In genomic region chr4:25807101-25807728, GRCh38 we compare ENCODE assay signal across 19 cellular contexts. TPM values are rescaled to one million over a fixed set of nuclear protein-coding genes. Genes with fewer than 3 reads are reported as not detected.
DNase-seq lines count a peak whose midpoint lies in the region; ATAC-seq, FAIRE-seq and TF ChIP-seq lines count a peak whose summit lies in the region.
"Had no signal": no experiment of that assay in that cellular context is flagged by ENCODE, and none has a peak within 500 bp of the region (broad histone marks: within the 10 kb centered on the region; RNA-seq: fewer than 3 reads in every experiment).

No MANE protein-coding gene starts in this region.

- peaks cover 5% of the 10 kb centered on the region for H3K27me3 Mint-ChIP-seq in GM23338 (ENCODE audit: insufficient read depth, low read depth, poor library complexity)
- H3K27me3 Mint-ChIP-seq: CD4-positive, CD25-positive, alpha-beta regulatory T cell had no signal

- H3K4me3 ChIP-seq in GM23338 (0 out of 2 replicates have a peak overlapping the region, but pooled peaks have one; percentile 2), body of pancreas (no peak overlapping the region), iPS-20b (ENCODE audit: low read length) (0 out of 2 replicates have a peak overlapping the region, but pooled peaks have one; percentile 2), kidney (ENCODE audit: low read length in 2 of 2) (no peak overlapping the region)

- H2AFZ ChIP-seq in GM23338: no peak overlapping the region

- H3K27me3 ChIP-seq in GM23338 (ENCODE audit: insufficient read depth) (peaks cover 4% of the 10 kb centered on the region; the same call in 1 of the 2 replicates), body of pancreas (no peaks in the 10 kb centered on the region), iPS-20b (ENCODE audit: insufficient read depth, low read length) (peaks cover 11% of the 10 kb centered on the region)

- H3K79me2 ChIP-seq in GM23338 (replicated peaks; ENCODE audit: insufficient read depth): no peaks in the 10 kb centered on the region

- peaks cover 5% of the 10 kb centered on the region; the same call in 1 of the 2 replicates for H4K20me1 ChIP-seq in GM23338 (replicated peaks; ENCODE audit: insufficient read depth)

- peaks cover 51% of the 10 kb centered on the region for H3K36me3 Mint-ChIP-seq in GM23338 (ENCODE audit: low read depth)

- H3K9me3 ChIP-seq in body of pancreas: no peaks in the 10 kb centered on the region
- H3K9me3 ChIP-seq in iPS-20b (ENCODE audit: insufficient read depth, low read depth, low read length): no peaks in the 10 kb centered on the region
- H3K9me3 ChIP-seq in kidney (ENCODE audit: control insufficient read depth in 1 of 2, low read length in 2 of 2): no peaks in the 10 kb centered on the region

- H3K4me1 ChIP-seq in GM23338 (ENCODE audit: insufficient read depth): peaks cover 37% of the 10 kb centered on the region
- peaks cover 25% of the 10 kb centered on the region for H3K4me1 ChIP-seq in body of pancreas
- H3K4me1 ChIP-seq in iPS-20b (ENCODE audit: insufficient read depth, low read length): peaks cover 30% of the 10 kb centered on the region
- peaks cover 9 to 11% of the 10 kb centered on the region in 2 donors for H3K4me1 ChIP-seq in kidney (ENCODE audit: control insufficient read depth in 1 of 2, insufficient read depth in 1 of 2, low read depth in 1 of 2, low read length in 2 of 2)

- no peaks in the 10 kb centered on the region for H3K9me2 ChIP-seq in GM23338 (ENCODE audit: insufficient read depth)

- H3K4me3 Mint-ChIP-seq in GM23338: no peak overlapping the region
- H3K4me3 Mint-ChIP-seq: CD4-positive, CD25-positive, alpha-beta regulatory T cell had no signal

- peak overlapping the region; percentile 61 for H3K4me2 ChIP-seq in GM23338

- no peaks in the 10 kb centered on the region for H3F3A ChIP-seq in GM23338 (replicated peaks; ENCODE audit: low read depth)

- ATAC-seq in GM23338: peak; percentile 49
- no peak for ATAC-seq in body of pancreas
- ATAC-seq: Panc1 had no signal

- TF ChIP-seq CTCF in GM23338 (conservative IDR thresholded peaks at IDR 0.05; ENCODE audit: low read depth in 2 of 2): no peak
- TF ChIP-seq CTCF in body of pancreas (IDR thresholded peaks at IDR 0.05): no peak
- TF ChIP-seq CTCF in kidney (IDR thresholded peaks at IDR 0.05; ENCODE audit: borderline replicate concordance, extremely low read depth, insufficient read depth): no peak

- H3K9me3 Mint-ChIP-seq in GM23338: no peaks in the 10 kb centered on the region
- H3K9me3 Mint-ChIP-seq: CD4-positive, CD25-positive, alpha-beta regulatory T cell had no signal

- no peak for FAIRE-seq in kidney (lab: Jason Lieb, UNC)
- FAIRE-seq: A204.1, G401.6, GM12891 had no signal

- intact Hi-C loops in body of pancreas (cut with DNase I) (no loop called here), kidney (cut with DNase I) (no loop called here)

- no peaks in the 10 kb centered on the region; the same call in 1 of the 2 replicates for H3K36me3 ChIP-seq in GM23338 (ENCODE audit: insufficient read depth)
- H3K36me3 ChIP-seq in body of pancreas (replicated peaks in 1 of 2; ENCODE audit: insufficient read depth in 1 of 2, low read depth in 2 of 2): peaks cover 0 to 6% of the 10 kb centered on the region in 2 donors
- H3K36me3 ChIP-seq in iPS-20b (ENCODE audit: insufficient read depth, low read depth, low read length): peaks cover 24% of the 10 kb centered on the region
- H3K36me3 ChIP-seq in kidney (ENCODE audit: control insufficient read depth in 1 of 2, insufficient read depth in 2 of 2, low read length in 2 of 2): peaks cover 0 to 5% of the 10 kb centered on the region in 2 donors

- 54 to 61% methylated on average over 8 of the region's 8 CpGs for WGBS in body of pancreas, 2 donors

- no peak overlapping the region; the same call in 1 of the 2 replicates for H3K27ac ChIP-seq in GM23338 (ENCODE audit: low read depth)
- H3K27ac ChIP-seq in body of pancreas: peak overlapping the region in 3 of 4 donors; percentile 15 to 54 (median 27)
- no peak overlapping the region for H3K27ac ChIP-seq in iPS-20b (ENCODE audit: low read length)
- no peak overlapping the region for H3K27ac ChIP-seq in kidney (ENCODE audit: low read depth in 2 of 2, low read length in 2 of 2)

- peaks cover 41% of the 10 kb centered on the region for H3K4me1 Mint-ChIP-seq in GM23338
- H3K4me1 Mint-ChIP-seq: CD4-positive, CD25-positive, alpha-beta regulatory T cell had no signal

- peak overlapping the region; percentile 25; the same call in 1 of the 2 replicates for H3K27ac Mint-ChIP-seq in GM23338

- no peak overlapping the region; the same call in 1 of the 2 replicates for H3K9ac ChIP-seq in iPS-20b (ENCODE audit: low read depth, low read length)
- no peak overlapping the region for H3K9ac ChIP-seq in kidney (ENCODE audit: low read length in 2 of 2)

- no peak for TF ChIP-seq POLR2A in body of pancreas (IDR thresholded peaks at IDR 0.05)
- no peak for TF ChIP-seq POLR2A in erythroblast (IDR thresholded peaks at IDR 0.05; ENCODE audit: low read length)

- DNase-seq in GM23338 (ENCODE audit: low spot score): peak; percentile 41
- no peak for DNase-seq in body of pancreas
- peak; percentile 70 for DNase-seq in renal cortical epithelial cell (ENCODE audit: low read depth)
- DNase-seq in stimulated activated CD4-positive, alpha-beta T cell treated with anti-CD3 and anti-CD28 coated beads, Interleukin-12 subunit alpha, Interleukin-12 subunit beta, amount 100 ng/mL, for 4 hours: no peak
- DNase-seq in ecto neural progenitor cell (ENCODE audit: low spot score): no peak
- DNase-seq in erythroblast (lab: John Stamatoyannopoulos, UW): no peak
- DNase-seq in kidney: no peak
- DNase-seq: Calu3; CD4-positive, CD25-positive, alpha-beta regulatory T cell; DMS79; NCI-H1417 treated with DMSO at 0.1 percent for 48 hours; NCI-H2029; NCI-H510A; Right ventricle myocardium superior had no signal

TF ChIP-seq in GM23338, 12 proteins besides CTCF, POLR2A, EP300 and RAD21 (continues in another document):
- no peak for TF ChIP-seq ZNF462 (CRISPR knock-in tag; IDR thresholded peaks at IDR 0.05)

RNA-seq across cellular contexts. Expression of gene SEL1L3, which starts 55.6 kb away (rescaled TPM):
- 61.7 and 65.8 TPM in 2 replicates for total RNA-seq in GM23338 (2014; rRNA removed; shearing (Covaris generic))
- polyA plus RNA-seq in GM23338 (2016; fragmentation: Nextera tagmentation; extraction: Ambion mirVana) (17.1 and 19.3 TPM in 2 replicates), kidney (ENCODE audit: insufficient read depth, low read depth, low replicate concordance) (8.2 TPM)
- total RNA-seq in body of pancreas (10 to 100 TPM; 32.3 to 64.1 TPM), renal cortical epithelial cell (57.7 and 140 TPM in 2 replicates), kidney (60.3 TPM)

Comparison
In these comparisons a context has a peak if more than half of its experiments do, and no peak if none do; other contexts are left out.
1. DNase-seq: peak in GM23338 (single experiment) and renal cortical epithelial cell (single experiment); none in body of pancreas (0 of 4), stimulated activated CD4-positive, alpha-beta T cell treated with anti-CD3 and anti-CD28 coated beads, Interleukin-12 subunit alpha, Interleukin-12 subunit beta, amount 100 ng/mL, for 4 hours (single experiment), ecto neural progenitor cell (single experiment), erythroblast (0 of 2) and kidney (single experiment).
2. H3K27ac ChIP-seq: peak in body of pancreas (3 of 4); none in GM23338 (single experiment), iPS-20b (single experiment) and kidney (0 of 2).
3. H3K4me3 ChIP-seq: peak in GM23338 (single experiment) and iPS-20b (single experiment); none in body of pancreas (0 of 2) and kidney (0 of 2).